ENCODE assay signal across 9 cellular contexts in genomic region chr3:52216585-52217408, GRCh38. TPM values are rescaled to one million over a fixed set of nuclear protein-coding genes. Genes with fewer than 3 reads are reported as not detected.
DNase-seq lines count a peak whose midpoint lies in the region; ATAC-seq and TF ChIP-seq lines count a peak whose summit lies in the region.
"Had no signal": no experiment of that assay in that cellular context is flagged by ENCODE, and none has a peak within 500 bp of the region (broad histone marks: within the 10 kb centered on the region; RNA-seq: fewer than 3 reads in every experiment).

No MANE protein-coding gene starts in this region.

- ATAC-seq in mucosa of descending colon (peak; percentile 92), upper lobe of left lung (ENCODE audit: low FRiP score in 2 of 2) (peak; percentile 51 to 89)

- no peaks in the 10 kb centered on the region for H3K27me3 ChIP-seq in upper lobe of left lung
- H3K27me3 ChIP-seq: SJSA1 had no signal

- no peak for TF ChIP-seq POLR2A in upper lobe of left lung (IDR thresholded peaks at IDR 0.05)

- H3K27ac ChIP-seq in upper lobe of left lung, result peak overlapping the region; percentile 75 to 90 (median 79)
- H3K27ac ChIP-seq: SJSA1 had no signal

- peak; percentile 70 for DNase-seq in Jurkat, Clone E6-1 (ENCODE audit: low read depth, low spot score)
- peak; percentile 54 for DNase-seq in activated CD4-positive, alpha-beta T cell treated with anti-CD3 and anti-CD28 coated beads for 1 hour
- DNase-seq in dedifferentiated amniotic fluid mesenchymal stem cell (ENCODE audit: extremely low spot score) (peak; percentile 43), mucosa of descending colon (peak; percentile 87 to 91 (median 89)), upper lobe of left lung (peak; percentile 78 to 87), OCI-M1 (lab: John Stamatoyannopoulos, UW) (no peak), NCI-H2227 (lab: John Stamatoyannopoulos, UW; ENCODE audit: unreplicated experiment) (no peak), germinal center (ENCODE audit: low spot score) (no peak)

- H3K36me3 ChIP-seq in mucosa of descending colon (ENCODE audit: low read depth) (peaks cover 8% of the 10 kb centered on the region), upper lobe of left lung (peaks cover 22 to 43% (median 37%) of the 10 kb centered on the region in 4 donors)

- TF ChIP-seq CTCF in mucosa of descending colon (IDR thresholded peaks at IDR 0.05), result no peak
- peak in 1 of 6 experiments; percentile 15 for TF ChIP-seq CTCF in upper lobe of left lung (IDR thresholded peaks at IDR 0.05)

- peak in 2 of 4 donors; percentile 40 to 41 for TF ChIP-seq EP300 in upper lobe of left lung (IDR thresholded peaks at IDR 0.05)

- WGBS in upper lobe of left lung, 2 donors, result 32 to 34% methylated on average over 12 to 13 of the region's 13 CpGs

- H3K4me3 ChIP-seq in Jurkat, Clone E6-1 (ENCODE audit: low read length), result peak overlapping the region; percentile 9
- no peak overlapping the region for H3K4me3 ChIP-seq in mucosa of descending colon
- H3K4me3 ChIP-seq in upper lobe of left lung, result no peak overlapping the region
- H3K4me3 ChIP-seq: SJSA1 had no signal

- H3K4me1 ChIP-seq in mucosa of descending colon (ENCODE audit: low read depth), result peaks cover 34% of the 10 kb centered on the region
- peaks cover 43 to 52% (median 50%) of the 10 kb centered on the region in 4 donors for H3K4me1 ChIP-seq in upper lobe of left lung

- intact Hi-C loops in mucosa of descending colon (cut with DNase I, micrococcal nuclease), result no loop called here

- no peaks in the 10 kb centered on the region for H3K9me3 ChIP-seq in mucosa of descending colon
- no peaks in the 10 kb centered on the region for H3K9me3 ChIP-seq in upper lobe of left lung
- H3K9me3 ChIP-seq: SJSA1 had no signal

RNA-seq across cellular contexts. Expression of gene TLR9, which starts 8.6 kb away (rescaled TPM):
- polyA plus RNA-seq in Jurkat, Clone E6-1 (2012; ENCODE audit: insufficient read depth, insufficient read length), result not detected
- total RNA-seq in mucosa of descending colon, result under 1 TPM in 2 of 3 donors, not detected in 1; 0.77 to 0.89 TPM
- total RNA-seq in upper lobe of left lung, result 1 to 10 TPM in 1 of 6 donors, under 1 TPM in 1, not detected in 4; 0.29 to 1.1 TPM
- total RNA-seq: SJSA1 had no signal

RNA-seq across cellular contexts. Expression of gene ALAS1, which starts 18.8 kb away (rescaled TPM):
- polyA plus RNA-seq in Jurkat, Clone E6-1 (2012; ENCODE audit: insufficient read depth, insufficient read length), result 68.8 TPM
- total RNA-seq in mucosa of descending colon (100 to 1,000 TPM in 1 of 3 donors, 10 to 100 TPM in 2; 67.2 to 103 (median 94.6) TPM), upper lobe of left lung (10 to 100 TPM; 53.2 to 97.3 (median 74.0) TPM)

RNA-seq across cellular contexts. Expression of gene TWF2, which starts 22.2 kb away (rescaled TPM):
- polyA plus RNA-seq in Jurkat, Clone E6-1 (2012; ENCODE audit: insufficient read depth, insufficient read length), result 67.7 TPM
- total RNA-seq in mucosa of descending colon, result 10 to 100 TPM; 39.1 to 41.1 (median 41.0) TPM
- total RNA-seq in upper lobe of left lung, result 10 to 100 TPM; 31.9 to 83.5 (median 66.6) TPM

RNA-seq across cellular contexts. Expression of gene PPM1M, which starts 28.8 kb away (rescaled TPM):
- polyA plus RNA-seq in Jurkat, Clone E6-1 (2012; ENCODE audit: insufficient read depth, insufficient read length), result 59.8 TPM
- total RNA-seq in mucosa of descending colon (10 to 100 TPM in 1 of 3 donors, 1 to 10 TPM in 2; 3.9 to 21.4 (median 9.7) TPM), upper lobe of left lung (10 to 100 TPM; 18.7 to 68.1 (median 47.8) TPM)

Comparison
In these comparisons a context has a peak if more than half of its experiments do, and no peak if none do; other contexts are left out.
1. DNase-seq: peak in Jurkat, Clone E6-1 (single experiment), activated CD4-positive, alpha-beta T cell treated with anti-CD3 and anti-CD28 coated beads for 1 hour (single experiment), dedifferentiated amniotic fluid mesenchymal stem cell (single experiment), mucosa of descending colon (3 of 3) and upper lobe of left lung (2 of 2); none in OCI-M1 (single experiment), NCI-H2227 (single experiment) and germinal center (single experiment).